Comparison of ENCODE assay signal across 1 cellular context in genomic region chr15:75649045-75649761, GRCh38.
TF ChIP-seq lines count a peak whose summit lies in the region.

No MANE protein-coding gene starts in this region.

TF ChIP-seq in A549, 52 proteins besides CTCF, POLR2A, EP300 and RAD21 (continued from another document):
- TF ChIP-seq REST (IDR thresholded peaks at IDR 0.05) = no peak
- TF ChIP-seq FOXS1 (CRISPR knock-in tag; IDR thresholded peaks at IDR 0.05) = no peak
- no peak for TF ChIP-seq MAFK (IDR thresholded peaks at IDR 0.05; ENCODE audit: partially characterized antibody)
- no peak for TF ChIP-seq RNF2 (IDR thresholded peaks at IDR 0.05; ENCODE audit: borderline replicate concordance, low read depth)
- TF ChIP-seq MYC (IDR thresholded peaks at IDR 0.05; ENCODE audit: borderline replicate concordance, low read length) = no peak
- TF ChIP-seq NPAS2 (CRISPR knock-in tag; IDR thresholded peaks at IDR 0.05; ENCODE audit: borderline replicate concordance) = no peak
- no peak for TF ChIP-seq HOXA7 (CRISPR knock-in tag; IDR thresholded peaks at IDR 0.05)
